12 cellular contexts compared by ENCODE assay signal in the genomic region with DNA sequence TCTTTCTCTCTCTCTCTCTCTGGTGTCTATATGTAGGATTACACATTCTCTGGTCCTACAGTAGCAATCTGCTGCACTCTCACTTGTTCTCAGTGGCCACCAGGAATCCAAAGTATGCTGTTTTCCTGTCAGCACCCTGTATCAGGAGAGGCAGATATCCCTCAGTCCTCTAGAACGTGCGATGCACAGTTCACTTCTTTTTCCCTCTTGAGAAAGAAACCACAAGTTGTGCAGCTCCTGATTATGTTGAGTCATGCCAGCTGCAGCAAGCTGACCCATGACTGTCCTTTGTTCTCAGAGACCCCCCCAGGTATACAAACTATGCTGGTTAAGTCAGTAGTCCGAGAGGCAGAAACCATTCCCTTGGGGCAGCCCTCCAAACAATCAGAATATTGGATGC. TPM values are rescaled to one million over a fixed set of nuclear protein-coding genes. Genes with fewer than 3 reads are reported as not detected.
DNase-seq lines count a peak whose midpoint lies in the region; ATAC-seq and TF ChIP-seq lines count a peak whose summit lies in the region.
"Had no signal": no experiment of that assay in that cellular context is flagged by ENCODE, and none has a peak within 500 bp of the region (broad histone marks: within the 10 kb centered on the region; RNA-seq: fewer than 3 reads in every experiment).

No MANE protein-coding gene starts in this region.

- peak; percentile 33 for ATAC-seq in upper lobe of right lung
- ATAC-seq in Right ventricle myocardium inferior: no peak

- H3K27ac ChIP-seq in cardiac muscle cell (peak overlapping the region; percentile 78), right atrium auricular region (no peak overlapping the region), SJCRH30 (no peak overlapping the region), upper lobe of right lung (no peak overlapping the region), sigmoid colon (no peak overlapping the region)
- H3K27ac ChIP-seq: coronary artery, Peyer's patch, thoracic aorta had no signal

- no peak for TF ChIP-seq CTCF in cardiac muscle cell (IDR thresholded peaks at IDR 0.05; ENCODE audit: low read depth, low read length)
- no peak for TF ChIP-seq CTCF in right atrium auricular region (IDR thresholded peaks at IDR 0.05)
- no peak for TF ChIP-seq CTCF in upper lobe of right lung (IDR thresholded peaks at IDR 0.05)
- TF ChIP-seq CTCF in sigmoid colon (IDR thresholded peaks at IDR 0.05): no peak

- peaks cover 7% of the 10 kb centered on the region for H3K9me3 ChIP-seq in cardiac muscle cell (ENCODE audit: low read depth)
- peaks cover 0 to 32% of the 10 kb centered on the region in 2 donors for H3K9me3 ChIP-seq in right atrium auricular region
- H3K9me3 ChIP-seq in SJCRH30 (replicated peaks): no peaks in the 10 kb centered on the region
- peaks cover 6% of the 10 kb centered on the region for H3K9me3 ChIP-seq in upper lobe of right lung
- H3K9me3 ChIP-seq in sigmoid colon: peaks cover 0 to 2% (median under 1%) of the 10 kb centered on the region in 4 donors
- H3K9me3 ChIP-seq: Peyer's patch had no signal

- H3K4me1 ChIP-seq in cardiac muscle cell (ENCODE audit: low read depth) (peaks cover 10% of the 10 kb centered on the region), right atrium auricular region (no peaks in the 10 kb centered on the region), SJCRH30 (peaks cover 5% of the 10 kb centered on the region; the same call in 1 of the 2 replicates), upper lobe of right lung (no peaks in the 10 kb centered on the region), sigmoid colon (no peaks in the 10 kb centered on the region)
- H3K4me1 ChIP-seq: Peyer's patch had no signal

- H3K27me3 ChIP-seq in cardiac muscle cell (no peaks in the 10 kb centered on the region), right atrium auricular region (no peaks in the 10 kb centered on the region), SJCRH30 (no peaks in the 10 kb centered on the region), upper lobe of right lung (no peaks in the 10 kb centered on the region), sigmoid colon (no peaks in the 10 kb centered on the region)
- H3K27me3 ChIP-seq: Peyer's patch had no signal

- TF ChIP-seq POLR2A in sigmoid colon (IDR thresholded peaks at IDR 0.05): no peak

- H3K4me3 ChIP-seq in cardiac muscle cell: no peak overlapping the region
- H3K4me3 ChIP-seq in right atrium auricular region: no peak overlapping the region
- no peak overlapping the region for H3K4me3 ChIP-seq in SJCRH30
- H3K4me3 ChIP-seq in upper lobe of right lung: no peak overlapping the region
- H3K4me3 ChIP-seq in sigmoid colon: no peak overlapping the region
- H3K4me3 ChIP-seq: coronary artery, Peyer's patch, thoracic aorta had no signal

- peak; percentile 71 to 94 for DNase-seq in cardiac muscle cell (ENCODE audit: low read depth in 1 of 2, low spot score in 1 of 2)
- no peak for DNase-seq in right atrium auricular region (ENCODE audit: low spot score)
- peak; percentile 55 to 64 for DNase-seq in SJCRH30
- peak; percentile 60 for DNase-seq in fibroblast of peridontal ligament (ENCODE audit: extremely low read depth)
- no peak for DNase-seq in upper lobe of right lung
- no peak for DNase-seq in sigmoid colon
- no peak for DNase-seq in Right ventricle myocardium inferior (ENCODE audit: missing footprints)
- no peak for DNase-seq in NCI-H1694 treated with DMSO at 0.1 percent for 48 hours (lab: John Stamatoyannopoulos, UW)
- DNase-seq: H9, Peyer's patch had no signal

- H3K36me3 ChIP-seq in cardiac muscle cell (no peaks in the 10 kb centered on the region), right atrium auricular region (no peaks in the 10 kb centered on the region), SJCRH30 (no peaks in the 10 kb centered on the region), upper lobe of right lung (no peaks in the 10 kb centered on the region), sigmoid colon (no peaks in the 10 kb centered on the region)
- H3K36me3 ChIP-seq: Peyer's patch, thoracic aorta had no signal

- WGBS in sigmoid colon, 2 donors: 33 to 74% methylated on average over 3 of the region's 3 CpGs

- intact Hi-C loops in upper lobe of right lung (cut with DNase I): no loop called here
- intact Hi-C loops in sigmoid colon (cut with DNase I): no loop called here
- intact Hi-C loops in Right ventricle myocardium inferior (cut with DNase I): no loop called here

- no peak for TF ChIP-seq EP300 in sigmoid colon (IDR thresholded peaks at IDR 0.05)

RNA-seq across cellular contexts. Expression of gene LANCL1, which starts 54.6 kb away (rescaled TPM):
- total RNA-seq in cardiac muscle cell: 47.1 and 58.8 TPM in 2 replicates
- polyA plus RNA-seq in cardiac muscle cell: 54.5 and 83.8 TPM in 2 replicates
- total RNA-seq in right atrium auricular region: 10 to 100 TPM; 27.4 to 43.2 TPM
- total RNA-seq in SJCRH30 (2014; rRNA removed; shearing (Covaris generic)): 38.2 and 42.9 TPM in 2 replicates
- total RNA-seq in upper lobe of right lung: 32.2 TPM
- total RNA-seq in sigmoid colon: 10 to 100 TPM; 37.7 to 60.6 (median 49.3) TPM
- 10 to 100 TPM in 1 of 3 donors, 1 to 10 TPM in 2; 9.6 to 13.5 (median 9.7) TPM for polyA plus RNA-seq in sigmoid colon
- total RNA-seq in Right ventricle myocardium inferior: 53.5 TPM

Comparison
In these comparisons a context has a peak if more than half of its experiments do, and no peak if none do; other contexts are left out.
1. DNase-seq: peak in cardiac muscle cell (2 of 2), SJCRH30 (2 of 2) and fibroblast of peridontal ligament (single experiment); none in right atrium auricular region (single experiment), upper lobe of right lung (single experiment), sigmoid colon (single experiment), Right ventricle myocardium inferior (single experiment) and NCI-H1694 treated with DMSO at 0.1 percent for 48 hours (single experiment).